ENCODE assay signal across 10 cellular contexts in genomic region chr4:13545394-13545808, GRCh38. TPM values are rescaled to one million over a fixed set of nuclear protein-coding genes. Genes with fewer than 3 reads are reported as not detected.
DNase-seq lines count a peak whose midpoint lies in the region; ATAC-seq and TF ChIP-seq lines count a peak whose summit lies in the region.
"Had no signal": no experiment of that assay in that cellular context is flagged by ENCODE, and none has a peak within 500 bp of the region (broad histone marks: within the 10 kb centered on the region; RNA-seq: fewer than 3 reads in every experiment).

No MANE protein-coding gene starts in this region.

- peaks cover 7% of the 10 kb centered on the region for H3K36me3 Mint-ChIP-seq in T-helper 17 cell (ENCODE audit: low read depth)

- H3K27me3 Mint-ChIP-seq in T-helper 17 cell = peaks cover 70% of the 10 kb centered on the region

- no peak for DNase-seq in HAP-1 (ENCODE audit: low spot score in 2 of 2)
- no peak for DNase-seq in T-helper 17 cell
- DNase-seq in fibroblast of pulmonary artery (ENCODE audit: low read depth) = no peak
- DNase-seq in gastrocnemius medialis = no peak
- DNase-seq in NOMO-1 treated with DMSO at 0.1 percent for 48 hours (lab: John Stamatoyannopoulos, UW; ENCODE audit: unreplicated experiment) = no peak
- no peak for DNase-seq in DMS 273 treated with DMSO at 0.1 percent for 48 hours (lab: John Stamatoyannopoulos, UW)
- DNase-seq in NCI-H2171 (lab: John Stamatoyannopoulos, UW) = no peak

- no peak for TF ChIP-seq POLR2A in gastrocnemius medialis (IDR thresholded peaks at IDR 0.05)

- TF ChIP-seq CTCF in fibroblast of pulmonary artery (IDR thresholded peaks at IDR 0.05; ENCODE audit: low read length, missing control alignments) (no peak), gastrocnemius medialis (IDR thresholded peaks at IDR 0.05 in 4 of 5, conservative IDR thresholded peaks at IDR 0.05 in 1 of 5) (no peak)

- no peak overlapping the region for H3K27ac Mint-ChIP-seq in T-helper 17 cell

- no peaks in the 10 kb centered on the region for H3K27me3 ChIP-seq in HAP-1 (ENCODE audit: low read depth)
- H3K27me3 ChIP-seq in gastrocnemius medialis = peaks cover 98 to 100% (median 99%) of the 10 kb centered on the region in 3 donors

- peaks cover 8% of the 10 kb centered on the region for H3K36me3 ChIP-seq in HAP-1 (replicated peaks)
- H3K36me3 ChIP-seq in gastrocnemius medialis = no peaks in the 10 kb centered on the region

- ATAC-seq in T-helper 17 cell (no peak), gastrocnemius medialis (no peak), GM18868 (IDR thresholded peaks at IDR 0.05; ENCODE audit: unreplicated experiment) (no peak)

- H3K4me1 ChIP-seq in HAP-1 = peaks cover 14% of the 10 kb centered on the region
- H3K4me1 ChIP-seq in gastrocnemius medialis = peaks cover 15 to 29% of the 10 kb centered on the region in 2 donors

- H3K4me3 Mint-ChIP-seq in T-helper 17 cell = peak overlapping the region; percentile 82

- H3K4me1 Mint-ChIP-seq in T-helper 17 cell = peaks cover 28% of the 10 kb centered on the region

- H3K27ac ChIP-seq in gastrocnemius medialis = no peak overlapping the region
- H3K27ac ChIP-seq: epithelial cell of prostate had no signal

- H3K4me3 ChIP-seq in HAP-1 (peak overlapping the region; percentile 76), fibroblast of pulmonary artery (replicated peaks; ENCODE audit: low read depth, low read length) (peak overlapping the region; percentile 63), gastrocnemius medialis (peak overlapping the region in 3 of 4 donors; percentile 58 to 68 (median 60))

- in situ Hi-C loops in HAP-1 (cut with MboI; ENCODE audit: low sequenced_read_pairs) (loop anchor here (5.0 to 10.0 kb wide), 3 partner anchors 281 to 811 kb away; no protein-coding TSS in a partner anchor), gastrocnemius medialis (cut with MboI; ENCODE audit: low sequenced_read_pairs in 4 of 4) (loop anchor here (5.0 to 25.0 kb wide), 4 partner anchors 693 to 811 kb away; no protein-coding TSS in a partner anchor)

- H3K9me3 ChIP-seq in HAP-1 (peaks cover 10% of the 10 kb centered on the region; the same call in 1 of the 2 replicates), T-helper 17 cell (ENCODE audit: control insufficient read depth, low read length, poor library complexity, severe bottlenecking) (peaks cover 7% of the 10 kb centered on the region), gastrocnemius medialis (no peaks in the 10 kb centered on the region)

- intact Hi-C loops in gastrocnemius medialis (cut with DNase I; ENCODE audit: low total_unique reads) = no loop called here

RNA-seq across cellular contexts. Expression of gene NKX3-2, which starts 1.1 kb away (rescaled TPM):
- total RNA-seq in T-helper 17 cell = not detected
- not detected for total RNA-seq in gastrocnemius medialis
- total RNA-seq: renal cortical epithelial cell had no signal
